ENCODE assay signal across 30 cellular contexts in genomic region chr4:101008503-101008902, GRCh38.
"Had no signal": no experiment of that assay in that cellular context is flagged by ENCODE, and none has a peak within 500 bp of the region (broad histone marks: within the 10 kb centered on the region; RNA-seq: fewer than 3 reads in every experiment).

No MANE protein-coding gene starts in this region.

- H3K4me3 Mint-ChIP-seq: dendritic cell treated with granulocyte-macrophage colony-stimulating factor and Interleukin-4, amounts not matched to agents 40 ng/mL and 50 ng/mL, for 4 days; endodermal cell; naive thymus-derived CD4-positive, alpha-beta T cell; nephron; neural progenitor cell; stimulated activated effector memory CD8-positive, alpha-beta T cell treated with anti-CD3 and anti-CD28 coated beads, Interleukin-12 subunit alpha, Interleukin-12 subunit beta, amount 100 ng/mL, for 72 hours had no signal

- H2AFZ ChIP-seq: neural progenitor cell, parathyroid adenoma had no signal

- H3K79me2 ChIP-seq: parathyroid adenoma had no signal

- H3K4me3 ChIP-seq: colonic mucosa, esophagus muscularis mucosa, heart right ventricle, left lung, neural progenitor cell, smooth muscle cell, thoracic aorta, tibial nerve, upper lobe of right lung, uterus had no signal

- H3K27ac Mint-ChIP-seq: dendritic cell treated with granulocyte-macrophage colony-stimulating factor and Interleukin-4, amounts not matched to agents 40 ng/mL and 50 ng/mL, for 4 days; endodermal cell; naive thymus-derived CD4-positive, alpha-beta T cell; nephron; neural progenitor cell; progenitor cell of endocrine pancreas; stimulated activated effector memory CD8-positive, alpha-beta T cell treated with anti-CD3 and anti-CD28 coated beads, Interleukin-12 subunit alpha, Interleukin-12 subunit beta, amount 100 ng/mL, for 72 hours had no signal

- ATAC-seq: heart right ventricle; left cardiac atrium; left lung; naive thymus-derived CD4-positive, alpha-beta T cell; sciatic nerve; stimulated activated effector memory CD8-positive, alpha-beta T cell treated with anti-CD3 and anti-CD28 coated beads, Interleukin-12 subunit alpha, Interleukin-12 subunit beta, amount 100 ng/mL, for 72 hours; upper lobe of right lung had no signal

- H3K4me1 ChIP-seq: colonic mucosa, left lung, neural progenitor cell, parathyroid adenoma, upper lobe of right lung, uterus had no signal

- H3K36me3 ChIP-seq: colonic mucosa, esophagus muscularis mucosa, heart right ventricle, left lung, neural progenitor cell, thoracic aorta, tibial nerve, upper lobe of right lung, uterus had no signal

- H3K4me1 Mint-ChIP-seq: endodermal cell, nephron, neural progenitor cell had no signal

- H3K27me3 ChIP-seq: colonic mucosa, esophagus muscularis mucosa, heart right ventricle, left lung, neural progenitor cell, tibial nerve, upper lobe of right lung, uterus had no signal

- H3K27ac ChIP-seq: colonic mucosa, epithelial cell of prostate, esophagus muscularis mucosa, heart right ventricle, left lung, neural progenitor cell, parathyroid adenoma, thoracic aorta, tibial nerve, upper lobe of right lung, uterus had no signal

- H3K9me3 ChIP-seq: colonic mucosa, esophagus muscularis mucosa, left lung, thoracic aorta, tibial nerve, upper lobe of right lung, uterus had no signal

- H3K4me2 ChIP-seq: neural progenitor cell, smooth muscle cell had no signal

- DNase-seq: colonic mucosa; effector CD8-positive, alpha-beta T cell; endodermal cell; foreskin melanocyte; glutamatergic neuron; heart right ventricle; hippocampal formation; left cardiac atrium; left lung; mammary epithelial cell; mesendoderm; midbrain; naive thymus-derived CD4-positive, alpha-beta T cell; stimulated activated CD4-positive, alpha-beta T cell treated with anti-CD3 and anti-CD28 coated beads, Interleukin-2, amount 100 ng/mL, for 24 hours; stimulated activated CD4-positive, alpha-beta T cell treated with anti-CD3 and anti-CD28 coated beads, Interleukin-4, amount 100 ng/mL, for 24 hours; stimulated activated naive CD4-positive, alpha-beta T cell treated with Interleukin-2 at 50 U/mL for 16 hours; upper lobe of right lung; uterus had no signal

- H3K27me3 Mint-ChIP-seq: dendritic cell treated with granulocyte-macrophage colony-stimulating factor and Interleukin-4, amounts not matched to agents 40 ng/mL and 50 ng/mL, for 4 days; progenitor cell of endocrine pancreas had no signal

- H3K9ac ChIP-seq: neural progenitor cell, parathyroid adenoma had no signal

- H3K36me3 Mint-ChIP-seq: neural progenitor cell; stimulated activated effector memory CD8-positive, alpha-beta T cell treated with anti-CD3 and anti-CD28 coated beads, Interleukin-12 subunit alpha, Interleukin-12 subunit beta, amount 100 ng/mL, for 72 hours had no signal
